Comparison of ENCODE assay signal across 15 cellular contexts in genomic region chr9:5485365-5486085, GRCh38. TPM values are rescaled to one million over a fixed set of nuclear protein-coding genes. Genes with fewer than 3 reads are reported as not detected.
DNase-seq lines count a peak whose midpoint lies in the region; ATAC-seq, FAIRE-seq and TF ChIP-seq lines count a peak whose summit lies in the region.
"Had no signal": no experiment of that assay in that cellular context is flagged by ENCODE, and none has a peak within 500 bp of the region (broad histone marks: within the 10 kb centered on the region; RNA-seq: fewer than 3 reads in every experiment).

No MANE protein-coding gene starts in this region.

- DNase-seq in HepG2 (ENCODE audit: low spot score) (no peak), endodermal cell (no peak), left lobe of liver (ENCODE audit: low spot score) (no peak), OCI-LY7 (ENCODE audit: low spot score) (no peak), MV-4-11 (lab: John Stamatoyannopoulos, UW) (no peak), HT-29 (ENCODE audit: low spot score) (no peak)
- DNase-seq: ACHN; Calu3; CD4-positive, CD25-positive, alpha-beta regulatory T cell; DMS 273 treated with DMSO at 0.1 percent for 48 hours; HCEC 1CT; HFFc6; IMR-90 had no signal

- no peaks in the 10 kb centered on the region for H4K20me1 ChIP-seq in HepG2 (ENCODE audit: insufficient read depth, low read length)
- H4K20me1 ChIP-seq in OCI-LY7 (ENCODE audit: insufficient read depth, low read length) = no peaks in the 10 kb centered on the region
- H4K20me1 ChIP-seq: BLaER1 treated with 17β-estradiol and CSF1 and Interleukin-3, amounts not matched to agents 10 nM and 100 nM had no signal

- H2AFZ ChIP-seq in HepG2 (ENCODE audit: low read length) = no peak overlapping the region
- H2AFZ ChIP-seq in OCI-LY7 (ENCODE audit: low read length) = no peak overlapping the region

- peak overlapping the region; percentile 50 for H3K27ac Mint-ChIP-seq in endodermal cell
- H3K27ac Mint-ChIP-seq: CD4-positive, CD25-positive, alpha-beta regulatory T cell; HFFc6 had no signal

- TF ChIP-seq EP300 in HepG2 (IDR thresholded peaks at IDR 0.05; ENCODE audit: low read depth in 2 of 2, low read length in 2 of 2) = no peak
- TF ChIP-seq EP300 in HepG2 (CRISPR knock-in tag; IDR thresholded peaks at IDR 0.05; ENCODE audit: borderline replicate concordance) = no peak

- peaks cover 37% of the 10 kb centered on the region for H3K4me1 Mint-ChIP-seq in endodermal cell

- CTCF ChIA-PET in HepG2 (lab: Yijun Ruan, JAX; ENCODE audit: low intra/inter-chr PET ratio, low total read pairs) = no interaction called here
- CTCF ChIA-PET in OCI-LY7 (lab: Charles Lee; ENCODE audit: unreplicated experiment) = no interaction called here

- no peaks in the 10 kb centered on the region for H3K36me3 Mint-ChIP-seq in endodermal cell (ENCODE audit: low read depth)
- H3K36me3 Mint-ChIP-seq: CD4-positive, CD25-positive, alpha-beta regulatory T cell had no signal

- TF ChIP-seq RAD21 in liver (IDR thresholded peaks at IDR 0.05) = no peak
- no peak for TF ChIP-seq RAD21 in HepG2 (CRISPR knock-in tag; IDR thresholded peaks at IDR 0.05)

- H3K27ac ChIP-seq in liver (ENCODE audit: low read depth in 1 of 2, low read length in 2 of 2) (no peak overlapping the region), HepG2 (ENCODE audit: extremely low read length, insufficient read depth, low read length) (no peak overlapping the region), endodermal cell (ENCODE audit: low read depth, low read length) (no peak overlapping the region), OCI-LY7 (ENCODE audit: low read depth, low read length, poor library complexity, severe bottlenecking) (no peak overlapping the region)
- H3K27ac ChIP-seq: BLaER1 treated with 17β-estradiol and CSF1 and Interleukin-3, amounts not matched to agents 10 nM and 100 nM had no signal

- H3K27me3 ChIP-seq in liver (ENCODE audit: control insufficient read depth in 4 of 4, insufficient read depth in 4 of 4, low read length in 3 of 4) (no peaks in the 10 kb centered on the region), HepG2 (ENCODE audit: control insufficient read depth in 1 of 2, insufficient read depth in 2 of 2, low read length in 2 of 2) (peaks cover 0 to 4% of the 10 kb centered on the region in 2 experiments; a peak in 1 of 5 replicates), endodermal cell (ENCODE audit: control insufficient read depth, insufficient read depth, low read length, poor library complexity, severe bottlenecking) (no peaks in the 10 kb centered on the region)
- H3K27me3 ChIP-seq: BLaER1 treated with 17β-estradiol and CSF1 and Interleukin-3, amounts not matched to agents 10 nM and 100 nM had no signal

- no peak overlapping the region for H3K4me3 Mint-ChIP-seq in endodermal cell
- H3K4me3 Mint-ChIP-seq: CD4-positive, CD25-positive, alpha-beta regulatory T cell; HFFc6 had no signal

- peaks cover 3% of the 10 kb centered on the region for H3K9me3 Mint-ChIP-seq in endodermal cell
- H3K9me3 Mint-ChIP-seq: HFFc6 had no signal

- POLR2A ChIA-PET in HepG2 (lab: Yijun Ruan, JAX) (no interaction called here), OCI-LY7 (lab: Charles Lee) (no interaction called here)

- ATAC-seq in HepG2 (no peak), left lobe of liver (peak; percentile 11)

- in situ Hi-C loops in HepG2 (cut with HindIII; ENCODE audit: extremely low pct_ligation_motif_present, low pct_unique_long_range_greater_than_20kb) = no loop called here

- no peak overlapping the region for H3K4me2 ChIP-seq in HepG2 (ENCODE audit: low read depth, low read length)
- H3K4me2 ChIP-seq in OCI-LY7 (ENCODE audit: low read length) = no peak overlapping the region
- H3K4me2 ChIP-seq: BLaER1 treated with 17β-estradiol and CSF1 and Interleukin-3, amounts not matched to agents 10 nM and 100 nM had no signal

- no peak overlapping the region for H3K4me3 ChIP-seq in liver (ENCODE audit: low read depth in 1 of 3, low read length in 3 of 3)
- no peak overlapping the region for H3K4me3 ChIP-seq in HepG2 (replicated peaks in 1 of 3; ENCODE audit: insufficient read depth in 1 of 3, low read depth in 2 of 3, low read length in 3 of 3)
- no peak overlapping the region for H3K4me3 ChIP-seq in endodermal cell (ENCODE audit: low read length)
- H3K4me3 ChIP-seq in OCI-LY7 (ENCODE audit: low read depth, low read length, poor library complexity, severe bottlenecking) = no peak overlapping the region
- H3K4me3 ChIP-seq: BLaER1 treated with 17β-estradiol and CSF1 and Interleukin-3, amounts not matched to agents 10 nM and 100 nM had no signal

- no peak for TF ChIP-seq CTCF in liver (IDR thresholded peaks at IDR 0.05; ENCODE audit: low read depth, low read length, missing input control)
- TF ChIP-seq CTCF in HepG2 (CRISPR knock-in tag; IDR thresholded peaks at IDR 0.05) = no peak
- no peak for TF ChIP-seq CTCF in endodermal cell (conservative IDR thresholded peaks at IDR 0.05)
- no peak for TF ChIP-seq CTCF in OCI-LY7 (conservative IDR thresholded peaks at IDR 0.05; ENCODE audit: low read length)

- BruUV-seq in HepG2 (replicated peaks; lab: Mats Ljungman, UMichigan) = no TSS peak
- BruUV-seq in OCI-LY7 (replicated peaks; lab: Mats Ljungman, UMichigan) = no TSS peak

- no peaks in the 10 kb centered on the region for H3K27me3 Mint-ChIP-seq in endodermal cell (ENCODE audit: insufficient read depth)
- H3K27me3 Mint-ChIP-seq: CD4-positive, CD25-positive, alpha-beta regulatory T cell had no signal

- H3K9me2 ChIP-seq in OCI-LY7 (ENCODE audit: insufficient read depth, low read length) = no peaks in the 10 kb centered on the region

- H3K4me1 ChIP-seq in liver (ENCODE audit: control insufficient read depth in 4 of 4, insufficient read depth in 4 of 4, low read length in 3 of 4) (no peaks in the 10 kb centered on the region), HepG2 (ENCODE audit: insufficient read depth, low read length) (peaks cover 6% of the 10 kb centered on the region; the same call in 1 of the 2 replicates), endodermal cell (ENCODE audit: control insufficient read depth, insufficient read depth, low read length) (no peaks in the 10 kb centered on the region), OCI-LY7 (ENCODE audit: insufficient read depth, low read length, poor library complexity, severe bottlenecking) (no peaks in the 10 kb centered on the region)

- intact Hi-C loops in HepG2 (cut with micrococcal nuclease; ENCODE audit: unreplicated experiment) (no loop called here), OCI-LY7 (cut with micrococcal nuclease; ENCODE audit: unreplicated experiment) (loop anchor here (5.0 kb wide), 1 partner anchor 48 kb away; the partner anchor contains the start of gene PLGRKT)

- no peak overlapping the region for H3K9ac ChIP-seq in liver (ENCODE audit: low read depth in 1 of 2, low read length in 2 of 2)
- no peak overlapping the region for H3K9ac ChIP-seq in HepG2 (ENCODE audit: insufficient read depth, low read depth, low read length)
- no peak overlapping the region for H3K9ac ChIP-seq in endodermal cell (ENCODE audit: extremely low read depth, low read length, poor library complexity, severe bottlenecking)
- H3K9ac ChIP-seq: BLaER1 treated with 17β-estradiol and CSF1 and Interleukin-3, amounts not matched to agents 10 nM and 100 nM had no signal

- H3K9me3 ChIP-seq in liver (ENCODE audit: control insufficient read depth in 4 of 4, low read length in 3 of 4) (no peaks in the 10 kb centered on the region), HepG2 (ENCODE audit: low read length) (no peaks in the 10 kb centered on the region), endodermal cell (ENCODE audit: control insufficient read depth, low read length) (no peaks in the 10 kb centered on the region), OCI-LY7 (ENCODE audit: low read length) (no peaks in the 10 kb centered on the region)
- H3K9me3 ChIP-seq: BLaER1 treated with 17β-estradiol and CSF1 and Interleukin-3, amounts not matched to agents 10 nM and 100 nM had no signal

- H3K79me2 ChIP-seq in HepG2 (ENCODE audit: insufficient read depth, low read length) = no peaks in the 10 kb centered on the region
- H3K79me2 ChIP-seq in OCI-LY7 (ENCODE audit: insufficient read depth, low read depth, low read length) = no peaks in the 10 kb centered on the region

- 61% methylated on average over 5 of the region's 5 CpGs for WGBS in liver
- WGBS in HepG2 (ENCODE audit: low lambda C conversion rate) = 51% methylated on average over 5 of the region's 5 CpGs
- 79 to 90% methylated on average over 2 to 5 of the region's 5 CpGs for WGBS in endodermal cell (ENCODE audit: insufficient coverage in 1 of 2, insufficient read length in 1 of 2), 2 experiments

- TF ChIP-seq POLR2A in HepG2 (IDR thresholded peaks at IDR 0.05; ENCODE audit: insufficient read depth in 1 of 2, low read depth in 2 of 2, low read length in 2 of 2) = no peak

- FAIRE-seq in HepG2 (lab: Jason Lieb, UNC) = no peak

- no peaks in the 10 kb centered on the region for H3K36me3 ChIP-seq in liver (ENCODE audit: control insufficient read depth in 4 of 4, insufficient read depth in 3 of 4, low read depth in 1 of 4, low read length in 3 of 4)
- H3K36me3 ChIP-seq in HepG2 (replicated peaks in 1 of 2; ENCODE audit: control insufficient read depth in 1 of 2, insufficient read depth in 2 of 2, low read length in 2 of 2) = no peaks in the 10 kb centered on the region
- H3K36me3 ChIP-seq in endodermal cell (ENCODE audit: control insufficient read depth, insufficient read depth, low read length) = no peaks in the 10 kb centered on the region
- no peaks in the 10 kb centered on the region for H3K36me3 ChIP-seq in OCI-LY7 (ENCODE audit: insufficient read depth, low read length)
- H3K36me3 ChIP-seq: BLaER1 treated with 17β-estradiol and CSF1 and Interleukin-3, amounts not matched to agents 10 nM and 100 nM had no signal

RNA-seq across cellular contexts. Expression of gene PDCD1LG2, which starts 24.8 kb away (rescaled TPM):
- total RNA-seq in liver (1 to 10 TPM; 1.2 to 2.5 TPM), HepG2 (2016; rRNA removed; fragmentation: Illumina TruSeq; extraction: Trizol) (not detected in 2 replicates), endodermal cell (not detected), left lobe of liver (0.73 TPM), OCI-LY7 (2022) (not detected in 2 replicates)
- polyA plus RNA-seq in liver (1 to 10 TPM in 1 of 2 donors, under 1 TPM in 1; 0.46 to 1.4 TPM), HepG2 (2011; rRNA removed) (not detected in 2 replicates)
- total RNA-seq in HepG2 (2016; cell fraction: cytosol; rRNA removed; fragmentation: Illumina TruSeq; extraction: Trizol; ENCODE audit: low read depth) = not detected in 2 replicates
- total RNA-seq in HepG2 (2016; cell fraction: insoluble cytoplasmic fraction; rRNA removed; fragmentation: Illumina TruSeq; extraction: Trizol) = not detected in 2 replicates
- total RNA-seq in HepG2 (2016; cell fraction: membrane; rRNA removed; fragmentation: Illumina TruSeq; extraction: Trizol) = not detected in 2 replicates
- total RNA-seq in HepG2 (2016; cell fraction: nucleus; rRNA removed; fragmentation: Illumina TruSeq; extraction: Trizol) = not detected in 2 replicates
- not detected in 2 replicates for polyA plus RNA-seq in HepG2 (2011; cell fraction: cytosol; rRNA removed)
- not detected in 2 replicates for polyA plus RNA-seq in HepG2 (2011; cell fraction: nucleus; rRNA removed)
- not detected in 2 replicates for polyA plus RNA-seq in HepG2 (2012)
- polyA plus RNA-seq in HepG2 (2016; cell fraction: cytosol; fragmentation: Illumina TruSeq; extraction: Trizol; ENCODE audit: low read depth) = not detected in 2 replicates
- not detected in 2 replicates for polyA plus RNA-seq in HepG2 (2016; cell fraction: insoluble cytoplasmic fraction; fragmentation: Illumina TruSeq; extraction: Trizol; ENCODE audit: low read depth)
- not detected in 2 replicates for polyA plus RNA-seq in HepG2 (2016; cell fraction: membrane; fragmentation: Illumina TruSeq; extraction: Trizol; ENCODE audit: low read depth)
- polyA plus RNA-seq in HepG2 (2016; cell fraction: nucleus; fragmentation: Illumina TruSeq; extraction: Trizol; ENCODE audit: insufficient read depth, low read depth) = not detected in 2 replicates
- 0.07 TPM in 1 of 2 replicates, not detected in the other for polyA minus RNA-seq in HepG2 (2011; rRNA and poly(A)+ RNA removed; ENCODE audit: low replicate concordance)
- polyA minus RNA-seq in HepG2 (2011; cell fraction: cytosol; rRNA and poly(A)+ RNA removed) = not detected in 2 replicates
- not detected in 2 replicates for polyA minus RNA-seq in HepG2 (2011; cell fraction: nucleus; rRNA and poly(A)+ RNA removed)
- polyA plus RNA-seq in endodermal cell (2013, experiment 1 of 2) = not detected
- not detected for polyA plus RNA-seq in endodermal cell (2013, experiment 2 of 2)
- total RNA-seq in OCI-LY7 (2014; rRNA removed; shearing (Covaris generic)) = not detected in 2 replicates
- total RNA-seq in HT-29 (2014; rRNA removed; shearing (Covaris generic)) = not detected in 2 replicates
- total RNA-seq: Calu3 had no signal

RNA-seq across cellular contexts. Expression of gene CD274, which starts 35.2 kb away (rescaled TPM):
- total RNA-seq in liver (1 to 10 TPM; 2.5 to 3.1 TPM), HepG2 (2016; rRNA removed; fragmentation: Illumina TruSeq; extraction: Trizol) (0.49 TPM in 1 of 2 replicates, not detected in the other), endodermal cell (under 1 TPM in 1 of 2 donors, not detected in 1; 1.00 TPM), left lobe of liver (1.0 TPM), OCI-LY7 (2022) (0.15 and 1.2 TPM in 2 replicates)
- polyA plus RNA-seq in liver (1 to 10 TPM; 1.0 to 1.2 TPM), HepG2 (2011; rRNA removed) (0.07 and 0.17 TPM in 2 replicates)
- 0.53 TPM in 1 of 2 replicates, not detected in the other for total RNA-seq in HepG2 (2016; cell fraction: cytosol; rRNA removed; fragmentation: Illumina TruSeq; extraction: Trizol; ENCODE audit: low read depth)
- total RNA-seq in HepG2 (2016; cell fraction: insoluble cytoplasmic fraction; rRNA removed; fragmentation: Illumina TruSeq; extraction: Trizol) = 0.52 TPM in 1 of 2 replicates, not detected in the other
- not detected in 2 replicates for total RNA-seq in HepG2 (2016; cell fraction: membrane; rRNA removed; fragmentation: Illumina TruSeq; extraction: Trizol)
- not detected in 2 replicates for total RNA-seq in HepG2 (2016; cell fraction: nucleus; rRNA removed; fragmentation: Illumina TruSeq; extraction: Trizol)
- 0.04 TPM in 1 of 2 replicates, not detected in the other for polyA plus RNA-seq in HepG2 (2011; cell fraction: cytosol; rRNA removed)
- polyA plus RNA-seq in HepG2 (2011; cell fraction: nucleus; rRNA removed) = 0.05 and 0.24 TPM in 2 replicates
- 0.33 TPM in 1 of 2 replicates, not detected in the other for polyA plus RNA-seq in HepG2 (2012)
- not detected in 2 replicates for polyA plus RNA-seq in HepG2 (2016; cell fraction: cytosol; fragmentation: Illumina TruSeq; extraction: Trizol; ENCODE audit: low read depth)
- 0.69 TPM in 1 of 2 replicates, not detected in the other for polyA plus RNA-seq in HepG2 (2016; cell fraction: insoluble cytoplasmic fraction; fragmentation: Illumina TruSeq; extraction: Trizol; ENCODE audit: low read depth)
- not detected in 2 replicates for polyA plus RNA-seq in HepG2 (2016; cell fraction: membrane; fragmentation: Illumina TruSeq; extraction: Trizol; ENCODE audit: low read depth)
- 1.1 TPM in 1 of 2 replicates, not detected in the other for polyA plus RNA-seq in HepG2 (2016; cell fraction: nucleus; fragmentation: Illumina TruSeq; extraction: Trizol; ENCODE audit: insufficient read depth, low read depth)
- 0.33 TPM in 1 of 2 replicates, not detected in the other for polyA minus RNA-seq in HepG2 (2011; rRNA and poly(A)+ RNA removed; ENCODE audit: low replicate concordance)
- not detected in 2 replicates for polyA minus RNA-seq in HepG2 (2011; cell fraction: cytosol; rRNA and poly(A)+ RNA removed)
- 0.13 TPM in 1 of 2 replicates, not detected in the other for polyA minus RNA-seq in HepG2 (2011; cell fraction: nucleus; rRNA and poly(A)+ RNA removed)
- 0.25 TPM for polyA plus RNA-seq in endodermal cell (2013, experiment 1 of 2)
- polyA plus RNA-seq in endodermal cell (2013, experiment 2 of 2) = 0.17 TPM
- 0.57 and 4.3 TPM in 2 replicates for total RNA-seq in OCI-LY7 (2014; rRNA removed; shearing (Covaris generic))
- 0.33 and 3.3 TPM in 2 replicates for total RNA-seq in HT-29 (2014; rRNA removed; shearing (Covaris generic))

RNA-seq across cellular contexts. Expression of gene PLGRKT, which starts 47.8 kb away (rescaled TPM):
- total RNA-seq in liver (1 to 10 TPM; 4.1 to 4.5 TPM), HepG2 (2016; rRNA removed; fragmentation: Illumina TruSeq; extraction: Trizol) (15.8 and 20.2 TPM in 2 replicates), endodermal cell (10 to 100 TPM; 21.0 to 31.1 TPM), left lobe of liver (12.4 TPM), OCI-LY7 (2022) (26.1 and 26.2 TPM in 2 replicates)
- polyA plus RNA-seq in liver (10 to 100 TPM in 1 of 2 donors, 1 to 10 TPM in 1; 9.9 to 11.3 TPM), HepG2 (2011; rRNA removed) (3.4 and 5.0 TPM in 2 replicates)
- total RNA-seq in HepG2 (2016; cell fraction: cytosol; rRNA removed; fragmentation: Illumina TruSeq; extraction: Trizol; ENCODE audit: low read depth) = 12.4 and 12.7 TPM in 2 replicates
- 15.6 and 19.3 TPM in 2 replicates for total RNA-seq in HepG2 (2016; cell fraction: insoluble cytoplasmic fraction; rRNA removed; fragmentation: Illumina TruSeq; extraction: Trizol)
- 10.4 and 17.6 TPM in 2 replicates for total RNA-seq in HepG2 (2016; cell fraction: membrane; rRNA removed; fragmentation: Illumina TruSeq; extraction: Trizol)
- total RNA-seq in HepG2 (2016; cell fraction: nucleus; rRNA removed; fragmentation: Illumina TruSeq; extraction: Trizol) = 9.1 and 9.3 TPM in 2 replicates
- polyA plus RNA-seq in HepG2 (2011; cell fraction: cytosol; rRNA removed) = 3.1 and 4.3 TPM in 2 replicates
- polyA plus RNA-seq in HepG2 (2011; cell fraction: nucleus; rRNA removed) = 0.90 and 1.0 TPM in 2 replicates
- 4.8 and 8.9 TPM in 2 replicates for polyA plus RNA-seq in HepG2 (2012)
- 13.6 and 21.5 TPM in 2 replicates for polyA plus RNA-seq in HepG2 (2016; cell fraction: cytosol; fragmentation: Illumina TruSeq; extraction: Trizol; ENCODE audit: low read depth)
- 19.8 and 20.9 TPM in 2 replicates for polyA plus RNA-seq in HepG2 (2016; cell fraction: insoluble cytoplasmic fraction; fragmentation: Illumina TruSeq; extraction: Trizol; ENCODE audit: low read depth)
- 8.7 and 14.3 TPM in 2 replicates for polyA plus RNA-seq in HepG2 (2016; cell fraction: membrane; fragmentation: Illumina TruSeq; extraction: Trizol; ENCODE audit: low read depth)
- polyA plus RNA-seq in HepG2 (2016; cell fraction: nucleus; fragmentation: Illumina TruSeq; extraction: Trizol; ENCODE audit: insufficient read depth, low read depth) = 13.8 and 15.8 TPM in 2 replicates
- 1.7 and 3.1 TPM in 2 replicates for polyA minus RNA-seq in HepG2 (2011; rRNA and poly(A)+ RNA removed; ENCODE audit: low replicate concordance)
- polyA minus RNA-seq in HepG2 (2011; cell fraction: cytosol; rRNA and poly(A)+ RNA removed) = 2.5 and 4.3 TPM in 2 replicates
- 2.4 and 3.1 TPM in 2 replicates for polyA minus RNA-seq in HepG2 (2011; cell fraction: nucleus; rRNA and poly(A)+ RNA removed)
- polyA plus RNA-seq in endodermal cell (2013, experiment 1 of 2) = 29.2 TPM
- 35.8 TPM for polyA plus RNA-seq in endodermal cell (2013, experiment 2 of 2)
- 7.9 and 10.4 TPM in 2 replicates for total RNA-seq in OCI-LY7 (2014; rRNA removed; shearing (Covaris generic))
- total RNA-seq in HT-29 (2014; rRNA removed; shearing (Covaris generic)) = 4.1 TPM in 2 replicates
